1 cellular context compared by ENCODE assay signal in the genomic region with DNA sequence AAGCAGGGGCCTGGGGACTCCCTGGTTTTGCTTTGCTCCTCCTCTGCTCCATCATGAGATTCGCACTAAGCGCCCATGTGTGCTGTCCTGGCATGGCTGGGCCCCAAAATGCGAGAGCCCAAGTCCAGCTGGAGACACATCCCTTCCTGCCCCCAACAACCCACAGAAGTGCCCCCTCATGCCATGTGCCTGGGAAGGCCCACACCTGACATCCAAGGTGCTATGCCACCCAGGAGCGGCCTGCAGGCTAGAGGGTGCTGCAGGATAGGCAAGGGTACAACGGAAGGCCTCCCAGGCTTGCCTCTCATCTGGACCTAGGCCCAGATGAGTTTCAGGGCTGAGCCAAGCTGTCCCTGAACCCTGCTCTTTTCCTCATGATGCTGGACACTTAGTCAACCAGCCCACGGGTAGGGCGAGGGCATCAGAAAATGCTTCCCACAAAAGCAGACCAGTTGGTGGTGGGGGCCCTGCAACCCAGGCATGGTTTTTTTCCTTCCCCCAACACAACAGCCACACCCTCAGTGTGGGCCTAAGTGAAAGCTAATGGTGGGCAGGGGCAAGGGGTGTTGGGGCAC.
TF ChIP-seq lines count a peak whose summit lies in the region.

No MANE protein-coding gene starts in this region.

TF ChIP-seq in A549, 52 proteins besides CTCF, POLR2A, EP300 and RAD21:
- no peak for TF ChIP-seq MAZ (IDR thresholded peaks at IDR 0.05; ENCODE audit: borderline replicate concordance, low read depth, low read length)
- TF ChIP-seq ZFP36 (IDR thresholded peaks at IDR 0.05; ENCODE audit: borderline replicate concordance, partially characterized antibody) = no peak
- TF ChIP-seq, protein P1, sequence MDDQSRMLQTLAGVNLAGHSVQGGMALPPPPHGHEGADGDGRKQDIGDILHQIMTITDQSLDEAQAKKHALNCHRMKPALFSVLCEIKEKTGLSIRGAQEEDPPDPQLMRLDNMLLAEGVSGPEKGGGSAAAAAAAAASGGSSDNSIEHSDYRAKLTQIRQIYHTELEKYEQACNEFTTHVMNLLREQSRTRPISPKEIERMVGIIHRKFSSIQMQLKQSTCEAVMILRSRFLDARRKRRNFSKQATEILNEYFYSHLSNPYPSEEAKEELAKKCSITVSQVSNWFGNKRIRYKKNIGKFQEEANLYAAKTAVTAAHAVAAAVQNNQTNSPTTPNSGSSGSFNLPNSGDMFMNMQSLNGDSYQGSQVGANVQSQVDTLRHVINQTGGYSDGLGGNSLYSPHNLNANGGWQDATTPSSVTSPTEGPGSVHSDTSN (IDR thresholded peaks at IDR 0.05) = no peak
- no peak for TF ChIP-seq CHD2 (IDR thresholded peaks at IDR 0.05; ENCODE audit: low read length, partially characterized antibody)
- TF ChIP-seq BCL3 (IDR thresholded peaks at IDR 0.05) = no peak
